In genomic region chr4:72966652-72967051, GRCh38 we compare ENCODE assay signal across 24 cellular contexts.
DNase-seq lines count a peak whose midpoint lies in the region; ATAC-seq lines count a peak whose summit lies in the region.
"Had no signal": no experiment of that assay in that cellular context is flagged by ENCODE, and none has a peak within 500 bp of the region (broad histone marks: within the 10 kb centered on the region; RNA-seq: fewer than 3 reads in every experiment).

No MANE protein-coding gene starts in this region.

- H3K36me3 Mint-ChIP-seq in activated CD4-positive, alpha-beta T cell treated with anti-CD3 and anti-CD28 coated beads for 36 hours (ENCODE audit: low read depth), result no peaks in the 10 kb centered on the region
- peaks cover 0 to 8% (median 0%) of the 10 kb centered on the region in 5 donors for H3K36me3 Mint-ChIP-seq in naive thymus-derived CD4-positive, alpha-beta T cell

- POLR2A ChIA-PET in activated CD4-positive, alpha-beta T cell treated with anti-CD3 and anti-CD28 coated beads for 36 hours (lab: Charles Lee), result no interaction called here
- POLR2A ChIA-PET in naive thymus-derived CD4-positive, alpha-beta T cell (lab: Charles Lee), result no interaction called here

- H3K9me3 ChIP-seq in naive thymus-derived CD4-positive, alpha-beta T cell (ENCODE audit: control insufficient read depth in 2 of 3, low read length in 3 of 3), result no peaks in the 10 kb centered on the region
- H3K9me3 ChIP-seq: sigmoid colon, transverse colon had no signal

- no peaks in the 10 kb centered on the region for H3K27me3 ChIP-seq in naive thymus-derived CD4-positive, alpha-beta T cell (ENCODE audit: control insufficient read depth in 2 of 2, insufficient read depth in 2 of 2, low read length in 2 of 2)
- H3K27me3 ChIP-seq: sigmoid colon, transverse colon had no signal

- DNase-seq in activated CD4-positive, alpha-beta T cell treated with anti-CD3 and anti-CD28 coated beads for 36 hours, result peak; percentile 19
- no peak for DNase-seq in activated CD4-positive, alpha-beta T cell treated with anti-CD3 and anti-CD28 coated beads, Interleukin-2, amount 50 U/mL, for 48 hours
- DNase-seq in OCI-M1 (lab: John Stamatoyannopoulos, UW), result peak; percentile 40
- no peak for DNase-seq in caudate nucleus (lab: John Stamatoyannopoulos, UW)
- DNase-seq in naive thymus-derived CD4-positive, alpha-beta T cell, result no peak
- DNase-seq: activated B cell treated with CpG ODN at 0.5 μM for 24 hours; activated T-cell treated with anti-CD3 and anti-CD28 coated beads, Interleukin-2, amount 50 U/mL, for 24 hours; C1 segment of cervical spinal cord; endodermal cell; GOT3; hippocampal formation; kidney glomerular epithelial cell; NCI-H187 treated with DMSO at 0.1 percent for 48 hours; SHP77 treated with DMSO at 0.1 percent for 48 hours; sigmoid colon; stimulated activated CD4-positive, alpha-beta T cell treated with anti-CD3 and anti-CD28 coated beads, Interleukin-4, amount 100 ng/mL, for 1 hour; stimulated activated CD8-positive, alpha-beta memory T cell treated with anti-CD3 and anti-CD28 coated beads, Interleukin-4, amount 100 ng/mL, for 48 hours; T-helper 17 cell; transverse colon had no signal

- H3K4me1 Mint-ChIP-seq in activated CD4-positive, alpha-beta T cell treated with anti-CD3 and anti-CD28 coated beads for 36 hours, result no peaks in the 10 kb centered on the region
- peaks cover 0 to 7% (median 0%) of the 10 kb centered on the region in 7 donors for H3K4me1 Mint-ChIP-seq in naive thymus-derived CD4-positive, alpha-beta T cell
- H3K4me1 Mint-ChIP-seq: activated B cell treated with CpG ODN at 0.5 μM for 24 hours; central memory CD8-positive, alpha-beta T cell; endodermal cell; T-helper 17 cell had no signal

- no peak overlapping the region for H3K4me3 Mint-ChIP-seq in activated CD4-positive, alpha-beta T cell treated with anti-CD3 and anti-CD28 coated beads for 36 hours
- no peak overlapping the region for H3K4me3 Mint-ChIP-seq in naive thymus-derived CD4-positive, alpha-beta T cell
- H3K4me3 Mint-ChIP-seq: activated B cell treated with CpG ODN at 0.5 μM for 24 hours; activated T-cell treated with anti-CD3 and anti-CD28 coated beads, Interleukin-2, amount 50 U/mL, for 24 hours; central memory CD8-positive, alpha-beta T cell; endodermal cell; T-helper 17 cell had no signal

- H3K27ac Mint-ChIP-seq in activated CD4-positive, alpha-beta T cell treated with anti-CD3 and anti-CD28 coated beads for 36 hours, result no peak overlapping the region
- H3K27ac Mint-ChIP-seq in naive thymus-derived CD4-positive, alpha-beta T cell, result no peak overlapping the region
- H3K27ac Mint-ChIP-seq: activated B cell treated with CpG ODN at 0.5 μM for 24 hours; activated T-cell treated with anti-CD3 and anti-CD28 coated beads, Interleukin-2, amount 50 U/mL, for 24 hours; endodermal cell; T-helper 17 cell had no signal

- H3K4me1 ChIP-seq in naive thymus-derived CD4-positive, alpha-beta T cell (ENCODE audit: control insufficient read depth in 2 of 2, insufficient read depth in 2 of 2, low read length in 2 of 2), result no peaks in the 10 kb centered on the region
- H3K4me1 ChIP-seq: sigmoid colon, transverse colon had no signal

- peaks cover 8% of the 10 kb centered on the region for H3K9me3 Mint-ChIP-seq in activated CD4-positive, alpha-beta T cell treated with anti-CD3 and anti-CD28 coated beads for 36 hours (ENCODE audit: low read depth)
- peaks cover 2 to 16% (median 12%) of the 10 kb centered on the region in 11 donors for H3K9me3 Mint-ChIP-seq in naive thymus-derived CD4-positive, alpha-beta T cell

- no peak overlapping the region for H3K4me3 ChIP-seq in naive thymus-derived CD4-positive, alpha-beta T cell (ENCODE audit: low read length)
- H3K4me3 ChIP-seq: sigmoid colon, transverse colon had no signal

- ATAC-seq in activated CD4-positive, alpha-beta T cell treated with anti-CD3 and anti-CD28 coated beads for 36 hours, result peak; percentile 49
- peak; percentile 93 for ATAC-seq in GM21390 (IDR thresholded peaks at IDR 0.05; ENCODE audit: unreplicated experiment)
- ATAC-seq in HG03045 (IDR thresholded peaks at IDR 0.05; ENCODE audit: unreplicated experiment), result peak; percentile 72
- no peak for ATAC-seq in HG03097 (IDR thresholded peaks at IDR 0.05; ENCODE audit: low FRiP score, unreplicated experiment)
- ATAC-seq in naive thymus-derived CD4-positive, alpha-beta T cell, result no peak
- ATAC-seq: T-helper 17 cell had no signal

- CTCF ChIA-PET in activated CD4-positive, alpha-beta T cell treated with anti-CD3 and anti-CD28 coated beads for 36 hours (lab: Charles Lee), result no interaction called here
- CTCF ChIA-PET in naive thymus-derived CD4-positive, alpha-beta T cell (lab: Charles Lee), result no interaction called here

- H3K27me3 Mint-ChIP-seq in activated CD4-positive, alpha-beta T cell treated with anti-CD3 and anti-CD28 coated beads for 36 hours, result peaks cover 20% of the 10 kb centered on the region
- H3K27me3 Mint-ChIP-seq in naive thymus-derived CD4-positive, alpha-beta T cell, result peaks cover 4 to 22% (median 10%) of the 10 kb centered on the region in 5 donors
- H3K27me3 Mint-ChIP-seq: activated B cell treated with CpG ODN at 0.5 μM for 24 hours had no signal

- no peak overlapping the region for H3K27ac ChIP-seq in caudate nucleus (ENCODE audit: low read depth, low read length)
- H3K27ac ChIP-seq in naive thymus-derived CD4-positive, alpha-beta T cell (ENCODE audit: low read depth, low read length), result no peak overlapping the region
- H3K27ac ChIP-seq: 22Rv1, sigmoid colon, transverse colon had no signal

- no peaks in the 10 kb centered on the region for H3K36me3 ChIP-seq in naive thymus-derived CD4-positive, alpha-beta T cell (ENCODE audit: control insufficient read depth in 2 of 3, insufficient read depth in 3 of 3, low read length in 3 of 3)
- H3K36me3 ChIP-seq: sigmoid colon, transverse colon had no signal

- intact Hi-C loops in activated CD4-positive, alpha-beta T cell treated with anti-CD3 and anti-CD28 coated beads for 36 hours (cut with DNase I, micrococcal nuclease), result no loop called here
- intact Hi-C loops in naive thymus-derived CD4-positive, alpha-beta T cell (cut with micrococcal nuclease), result no loop called here

Comparison
In these comparisons a context has a peak if more than half of its experiments do, and no peak if none do; other contexts are left out.
1. DNase-seq: peak in activated CD4-positive, alpha-beta T cell treated with anti-CD3 and anti-CD28 coated beads for 36 hours (single experiment) and OCI-M1 (single experiment); none in activated CD4-positive, alpha-beta T cell treated with anti-CD3 and anti-CD28 coated beads, Interleukin-2, amount 50 U/mL, for 48 hours (0 of 2), caudate nucleus (0 of 61) and naive thymus-derived CD4-positive, alpha-beta T cell (0 of 9).
2. ATAC-seq: peak in activated CD4-positive, alpha-beta T cell treated with anti-CD3 and anti-CD28 coated beads for 36 hours (single experiment), GM21390 (single experiment) and HG03045 (single experiment); none in HG03097 (single experiment) and naive thymus-derived CD4-positive, alpha-beta T cell (single experiment).